In the genomic region with DNA sequence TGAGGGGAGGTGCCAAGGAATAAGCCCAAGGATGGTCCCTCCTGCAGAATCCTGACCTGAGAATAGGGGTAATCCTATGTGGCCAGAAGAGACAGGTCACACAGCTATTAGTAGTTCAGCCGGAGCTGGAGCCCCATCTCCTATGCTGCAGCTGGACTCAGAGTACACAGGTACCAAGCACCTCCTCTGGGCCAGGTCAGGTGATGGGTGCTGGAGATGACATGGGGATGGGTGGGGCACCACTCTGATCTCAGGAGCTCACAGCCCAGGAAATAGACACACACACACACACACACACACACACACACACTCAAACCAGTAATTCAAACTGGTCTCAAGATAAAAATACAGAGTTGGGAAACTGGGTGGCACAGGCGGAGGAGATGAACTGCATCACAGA, we compare ENCODE assay signal across 16 cellular contexts. TPM values are rescaled to one million over a fixed set of nuclear protein-coding genes. Genes with fewer than 3 reads are reported as not detected.
DNase-seq lines count a peak whose midpoint lies in the region; ATAC-seq, FAIRE-seq and TF ChIP-seq lines count a peak whose summit lies in the region.
"Had no signal": no experiment of that assay in that cellular context is flagged by ENCODE, and none has a peak within 500 bp of the region (broad histone marks: within the 10 kb centered on the region; RNA-seq: fewer than 3 reads in every experiment).

No MANE protein-coding gene starts in this region.

- H3K56ac ChIP-seq in H1 (replicated peaks; ENCODE audit: insufficient read length, low read depth, low read length), result no peak overlapping the region

- no peaks in the 10 kb centered on the region for H3K79me2 ChIP-seq in H1 (ENCODE audit: control insufficient read depth in 1 of 2, insufficient read depth in 2 of 2, low read length in 2 of 2)
- H3K79me2 ChIP-seq in PC-9 (ENCODE audit: low read depth), result no peaks in the 10 kb centered on the region

- H3K4me1 Mint-ChIP-seq in stimulated activated naive CD8-positive, alpha-beta T cell treated with anti-CD3 and anti-CD28 coated beads, Interleukin-15, amount 100 ng/mL, for 72 hours, result peaks cover 69% of the 10 kb centered on the region
- peaks cover 43% of the 10 kb centered on the region for H3K4me1 Mint-ChIP-seq in activated CD4-positive, alpha-beta memory T cell treated with anti-CD3 and anti-CD28 coated beads, Interleukin-2, amount 10 ng/mL, durations not matched to agents 7 days and 5 days

- H3K4me1 ChIP-seq in H1 (replicated peaks in 1 of 4; ENCODE audit: control insufficient read depth in 3 of 4, insufficient read depth in 4 of 4, low read length in 3 of 4) (peaks cover 9 to 39% (median 21%) of the 10 kb centered on the region in 4 experiments), upper lobe of right lung (peaks cover 15% of the 10 kb centered on the region), PC-9 (replicated peaks; ENCODE audit: insufficient read depth) (no peaks in the 10 kb centered on the region)

- H3K4me2 ChIP-seq in H1 (ENCODE audit: insufficient read depth in 1 of 2, low read depth in 2 of 2, low read length in 2 of 2), result 0 out of 4 replicates have a peak overlapping the region, but pooled peaks of 1 of the 2 experiments have one; percentile 13
- no peak overlapping the region for H3K4me2 ChIP-seq in PC-9

- TF ChIP-seq RAD21 in H1 (IDR thresholded peaks at IDR 0.05 in 1 of 2, conservative IDR thresholded peaks at IDR 0.05 in 1 of 2; ENCODE audit: low read depth in 2 of 2, low read length in 2 of 2), result no peak

- H4K20me1 ChIP-seq in H1 (replicated peaks in 1 of 2; ENCODE audit: control insufficient read depth in 1 of 2, insufficient read depth in 2 of 2, low read length in 2 of 2), result no peaks in the 10 kb centered on the region
- no peaks in the 10 kb centered on the region for H4K20me1 ChIP-seq in PC-9 (ENCODE audit: insufficient read depth)

- no peak overlapping the region; the same call in 1 of the 2 replicates for H2BK12ac ChIP-seq in H1 (ENCODE audit: low read depth, low read length)

- H4K8ac ChIP-seq in H1 (ENCODE audit: extremely low read depth, insufficient read depth, low read length), result no peak overlapping the region; the same call in 1 of the 2 replicates

- no peak overlapping the region for H3K18ac ChIP-seq in H1 (ENCODE audit: extremely low read depth, low read length)

- no peak for TF ChIP-seq EP300 in H1 (IDR thresholded peaks at IDR 0.05; ENCODE audit: borderline replicate concordance in 1 of 2, low read depth in 2 of 2, low read length in 2 of 2)

- no peak for FAIRE-seq in H1 (lab: Jason Lieb, UNC)
- FAIRE-seq in frontal cortex (lab: Jason Lieb, UNC), result no peak

- no peak overlapping the region for H3K27ac ChIP-seq in H1 (ENCODE audit: low read depth, low read length)
- H3K27ac ChIP-seq in upper lobe of right lung, result no peak overlapping the region
- H3K27ac ChIP-seq in PC-9, result no peak overlapping the region
- H3K27ac ChIP-seq: adrenal gland, esophagus squamous epithelium, HL-60, left ventricle myocardium inferior had no signal

- H2BK120ac ChIP-seq in H1 (replicated peaks; ENCODE audit: low read depth, low read length), result no peak overlapping the region

- no peaks in the 10 kb centered on the region for H3K27me3 Mint-ChIP-seq in stimulated activated naive CD8-positive, alpha-beta T cell treated with anti-CD3 and anti-CD28 coated beads, Interleukin-15, amount 100 ng/mL, for 72 hours
- H3K27me3 Mint-ChIP-seq in activated CD4-positive, alpha-beta memory T cell treated with anti-CD3 and anti-CD28 coated beads, Interleukin-2, amount 10 ng/mL, durations not matched to agents 7 days and 5 days, result no peaks in the 10 kb centered on the region

- H3K4me3 Mint-ChIP-seq in stimulated activated naive CD8-positive, alpha-beta T cell treated with anti-CD3 and anti-CD28 coated beads, Interleukin-15, amount 100 ng/mL, for 72 hours, result peak overlapping the region in 1 of 2 donors; percentile 34
- no peak overlapping the region for H3K4me3 Mint-ChIP-seq in activated CD4-positive, alpha-beta memory T cell treated with anti-CD3 and anti-CD28 coated beads, Interleukin-2, amount 10 ng/mL, durations not matched to agents 7 days and 5 days
- H3K4me3 Mint-ChIP-seq: B cell, naive B cell had no signal

- H3K27me3 ChIP-seq in H1 (replicated peaks in 1 of 4; ENCODE audit: control insufficient read depth in 3 of 4, extremely low read depth in 1 of 4, insufficient read depth in 3 of 4, low read length in 3 of 4) (no peaks in the 10 kb centered on the region), upper lobe of right lung (no peaks in the 10 kb centered on the region), PC-9 (ENCODE audit: insufficient read depth, low read depth) (no peaks in the 10 kb centered on the region)
- H3K27me3 ChIP-seq: adrenal gland had no signal

- no TSS peak for BruUV-seq in PC-9 (replicated peaks; lab: Mats Ljungman, UMichigan)

- H3K9ac ChIP-seq in H1 (replicated peaks in 1 of 4; ENCODE audit: extremely low read depth in 1 of 4, low read depth in 3 of 4, low read length in 3 of 4), result no peak overlapping the region

- H3K9me3 ChIP-seq in H1 (ENCODE audit: insufficient read depth in 2 of 2, low read depth in 1 of 2, low read length in 1 of 2), result no peaks in the 10 kb centered on the region
- H3K9me3 ChIP-seq in upper lobe of right lung, result no peaks in the 10 kb centered on the region
- H3K9me3 ChIP-seq in PC-9 (ENCODE audit: insufficient read depth, low read depth), result no peaks in the 10 kb centered on the region
- H3K9me3 ChIP-seq: adrenal gland, esophagus squamous epithelium, left ventricle myocardium inferior had no signal

- POLR2A ChIA-PET in activated CD4-positive, alpha-beta memory T cell treated with anti-CD3 and anti-CD28 coated beads, Interleukin-2, amount 10 ng/mL, durations not matched to agents 7 days and 5 days (lab: Charles Lee), result interaction anchor here (1.0 kb wide), 1 partner anchor 48 kb away, joined by 4 read pairs; no protein-coding TSS in a partner anchor
- POLR2A ChIA-PET in H1 (lab: Charles Lee; ENCODE audit: partially characterized antibody), result interaction anchor here (1.2 kb wide), 1 partner anchor 11 kb away, joined by 3 read pairs; no protein-coding TSS in a partner anchor
- POLR2A ChIA-PET in PC-9 (lab: Charles Lee; ENCODE audit: unreplicated experiment), result interaction anchor here (0.6 kb wide), 2 partner anchors 208 to 623 kb away, joined by 4 to 5 read pairs; no protein-coding TSS in a partner anchor

- H3K23me2 ChIP-seq in H1 (ENCODE audit: low read depth, low read length), result peaks cover 2% of the 10 kb centered on the region; the same call in 1 of the 2 replicates

- H3K9me2 ChIP-seq in PC-9 (ENCODE audit: insufficient read depth), result no peaks in the 10 kb centered on the region

- H3K4me3 ChIP-seq in H1 (ENCODE audit: extremely low read depth in 1 of 4, insufficient read depth in 2 of 4, low read depth in 3 of 4, low read length in 4 of 4), result no peak overlapping the region
- H3K4me3 ChIP-seq in upper lobe of right lung, result no peak overlapping the region
- H3K4me3 ChIP-seq in PC-9, result no peak overlapping the region
- H3K4me3 ChIP-seq: adrenal gland, esophagus squamous epithelium, left ventricle myocardium inferior had no signal

- no peaks in the 10 kb centered on the region for H3K9me3 Mint-ChIP-seq in stimulated activated naive CD8-positive, alpha-beta T cell treated with anti-CD3 and anti-CD28 coated beads, Interleukin-15, amount 100 ng/mL, for 72 hours
- H3K9me3 Mint-ChIP-seq in activated CD4-positive, alpha-beta memory T cell treated with anti-CD3 and anti-CD28 coated beads, Interleukin-2, amount 10 ng/mL, durations not matched to agents 7 days and 5 days, result peaks cover 2% of the 10 kb centered on the region

- peak overlapping the region; percentile 92; the same call in 1 of the 2 replicates for H2BK15ac ChIP-seq in H1 (ENCODE audit: low read length)

- no peak for TF ChIP-seq POLR2A in H1 (IDR thresholded peaks at IDR 0.05; ENCODE audit: control extremely low read depth in 1 of 2, low read depth in 2 of 2, low read length in 2 of 2)

- no peak overlapping the region for H3K14ac ChIP-seq in H1 (ENCODE audit: insufficient read length)

- WGBS in H1 (ENCODE audit: extremely low coverage in 1 of 2, insufficient coverage in 1 of 2, insufficient read length in 1 of 2, insufficient replicate concordance in 2 of 2, low coverage in 1 of 2, low lambda C conversion rate in 2 of 2, missing lambda C conversion rate in 1 of 2), 2 experiments, result 90% methylated on average over 2 of the region's 2 CpGs; no CpG with 5 or more reads in 1 of the 2 experiments

- peak; percentile 31 for ATAC-seq in stimulated activated naive CD8-positive, alpha-beta T cell treated with anti-CD3 and anti-CD28 coated beads, Interleukin-15, amount 100 ng/mL, for 72 hours
- no peak for ATAC-seq in stimulated activated naive CD8-positive, alpha-beta T cell treated with anti-CD3 and anti-CD28 coated beads, Interleukin-15, Interleukin-2, amounts not matched to agents 100 U/mL and 50 U/mL, for 24 hours
- ATAC-seq in upper lobe of right lung, result no peak

- H3K23ac ChIP-seq in H1 (ENCODE audit: insufficient read length), result no peak overlapping the region

- H2AK5ac ChIP-seq in H1 (ENCODE audit: low read depth, low read length), result 0 out of 2 replicates have a peak overlapping the region, but pooled peaks have one; percentile 13

- no peaks in the 10 kb centered on the region for H3K36me3 Mint-ChIP-seq in activated CD4-positive, alpha-beta memory T cell treated with anti-CD3 and anti-CD28 coated beads, Interleukin-2, amount 10 ng/mL, durations not matched to agents 7 days and 5 days (ENCODE audit: low read depth)
- H3K36me3 Mint-ChIP-seq: naive B cell had no signal

- no peak overlapping the region for H2AFZ ChIP-seq in H1 (ENCODE audit: low read length)
- no peak overlapping the region for H2AFZ ChIP-seq in PC-9

- DNase-seq in stimulated activated naive CD8-positive, alpha-beta T cell treated with anti-CD3 and anti-CD28 coated beads, Interleukin-15, amount 100 ng/mL, for 72 hours, result no peak
- no peak for DNase-seq in stimulated activated naive CD8-positive, alpha-beta T cell treated with anti-CD3 and anti-CD28 coated beads, Interleukin-15, Interleukin-2, amounts not matched to agents 100 U/mL and 50 U/mL, for 24 hours
- peak; percentile 59 for DNase-seq in activated CD4-positive, alpha-beta memory T cell treated with anti-CD3 and anti-CD28 coated beads, Interleukin-2, amount 10 ng/mL, durations not matched to agents 7 days and 5 days
- DNase-seq in H1 (ENCODE audit: low read depth in 1 of 2, low spot score in 2 of 2) (no peak), upper lobe of right lung (peak; percentile 22), frontal cortex (ENCODE audit: low spot score in 2 of 2) (no peak), DMS 273 (lab: John Stamatoyannopoulos, UW; ENCODE audit: unreplicated experiment) (no peak), PC-9 (no peak)
- DNase-seq: esophagus squamous epithelium, KBM-7, left ventricle myocardium inferior, naive B cell, NCI-H1417 treated with DMSO at 0.1 percent for 48 hours had no signal

- CTCF ChIA-PET in activated CD4-positive, alpha-beta memory T cell treated with anti-CD3 and anti-CD28 coated beads, Interleukin-2, amount 10 ng/mL, durations not matched to agents 7 days and 5 days (lab: Charles Lee), result interaction anchor here (1.0 kb wide), 1 partner anchor 26 kb away, joined by 4 read pairs; no protein-coding TSS in a partner anchor
- CTCF ChIA-PET in H1 (lab: Charles Lee; ENCODE audit: partially characterized antibody) (interaction anchor here (0.6 to 1.3 kb wide), 3 partner anchors 15 to 296 kb away, joined by 3 read pairs; no protein-coding TSS in a partner anchor), PC-9 (lab: Charles Lee) (no interaction called here)

- no peaks in the 10 kb centered on the region for H3K79me1 ChIP-seq in H1 (ENCODE audit: low read depth, low read length)

- H3K36me3 ChIP-seq in H1 (ENCODE audit: control insufficient read depth in 2 of 4, insufficient read depth in 4 of 4, low read length in 3 of 4), result no peaks in the 10 kb centered on the region
- no peaks in the 10 kb centered on the region for H3K36me3 ChIP-seq in upper lobe of right lung
- no peaks in the 10 kb centered on the region for H3K36me3 ChIP-seq in PC-9 (ENCODE audit: low read depth)
- H3K36me3 ChIP-seq: adrenal gland, esophagus squamous epithelium, left ventricle myocardium inferior had no signal

- no peak overlapping the region for H4K91ac ChIP-seq in H1 (replicated peaks; ENCODE audit: insufficient read length, low read length)

- H2BK5ac ChIP-seq in H1 (ENCODE audit: low read depth, low read length), result peak overlapping the region; percentile 24; the same call in 1 of the 2 replicates

- H3K27ac Mint-ChIP-seq in stimulated activated naive CD8-positive, alpha-beta T cell treated with anti-CD3 and anti-CD28 coated beads, Interleukin-15, amount 100 ng/mL, for 72 hours, result no peak overlapping the region
- peak overlapping the region; percentile 63 for H3K27ac Mint-ChIP-seq in activated CD4-positive, alpha-beta memory T cell treated with anti-CD3 and anti-CD28 coated beads, Interleukin-2, amount 10 ng/mL, durations not matched to agents 7 days and 5 days
- H3K27ac Mint-ChIP-seq: B cell had no signal

- H4K5ac ChIP-seq in H1 (ENCODE audit: insufficient read length, low read depth, low read length), result no peak overlapping the region

- intact Hi-C loops in upper lobe of right lung (cut with DNase I), result no loop called here
- intact Hi-C loops in PC-9 (cut with micrococcal nuclease; ENCODE audit: unreplicated experiment), result no loop called here

- no peak overlapping the region for H3K4ac ChIP-seq in H1 (replicated peaks; ENCODE audit: insufficient read length, low read depth, low read length)

- TF ChIP-seq CTCF in H1 (IDR thresholded peaks at IDR 0.05; ENCODE audit: control extremely low read depth in 1 of 3, insufficient read depth in 1 of 3, low read depth in 1 of 3, low read length in 3 of 3), result no peak
- no peak for TF ChIP-seq CTCF in upper lobe of right lung (IDR thresholded peaks at IDR 0.05)
- TF ChIP-seq CTCF in PC-9 (conservative IDR thresholded peaks at IDR 0.05), result no peak

- H2BK20ac ChIP-seq in H1 (ENCODE audit: low read length), result peak overlapping the region; percentile 55; the same call in 1 of the 2 replicates

- H3F3A ChIP-seq in PC-9 (ENCODE audit: insufficient read depth, low read depth), result no peaks in the 10 kb centered on the region

RNA-seq across cellular contexts. Expression of gene SSBP3, which starts 54.2 kb away (rescaled TPM):
- 10 to 100 TPM; 90.0 TPM for total RNA-seq in activated CD4-positive, alpha-beta memory T cell treated with anti-CD3 and anti-CD28 coated beads, Interleukin-2, amount 10 ng/mL, durations not matched to agents 7 days and 5 days
- total RNA-seq in H1 (2021; fragmentation: NEBNext Ultra II Directional; extraction: Animal tissue kit (Norgen Biotek cat#: 25700)), result 133 and 134 TPM in 2 replicates
- 99.7 and 126 TPM in 2 replicates for polyA plus RNA-seq in H1 (2011; rRNA removed)
- 76.0 TPM for polyA plus RNA-seq in H1 (2011; cell fraction: cytosol; rRNA removed)
- 114 TPM for polyA plus RNA-seq in H1 (2011; cell fraction: nucleus; rRNA removed)
- polyA plus RNA-seq in H1 (2012, experiment 1 of 2), result 108 to 113 TPM (median 112 TPM) in 4 replicates
- polyA plus RNA-seq in H1 (2012, experiment 2 of 2), result 86.8 TPM
- polyA plus RNA-seq in H1 (2013, experiment 1 of 2), result 131 TPM
- polyA plus RNA-seq in H1 (2013, experiment 2 of 2), result 128 TPM
- polyA minus RNA-seq in H1 (2011; rRNA and poly(A)+ RNA removed), result 35.3 and 44.7 TPM in 2 replicates
- 39.1 TPM for polyA minus RNA-seq in H1 (2011; cell fraction: cytosol; rRNA and poly(A)+ RNA removed)
- 26.8 TPM for polyA minus RNA-seq in H1 (2011; cell fraction: nucleus; rRNA and poly(A)+ RNA removed)
- total RNA-seq in upper lobe of right lung (40.4 TPM), frontal cortex (39.1 TPM), PC-9 (2021) (26.2 and 26.5 TPM in 2 replicates)

Comparison
In these comparisons a context has a peak if more than half of its experiments do, and no peak if none do; other contexts are left out.
1. DNase-seq: peak in activated CD4-positive, alpha-beta memory T cell treated with anti-CD3 and anti-CD28 coated beads, Interleukin-2, amount 10 ng/mL, durations not matched to agents 7 days and 5 days (single experiment) and upper lobe of right lung (single experiment); none in stimulated activated naive CD8-positive, alpha-beta T cell treated with anti-CD3 and anti-CD28 coated beads, Interleukin-15, amount 100 ng/mL, for 72 hours (0 of 2), stimulated activated naive CD8-positive, alpha-beta T cell treated with anti-CD3 and anti-CD28 coated beads, Interleukin-15, Interleukin-2, amounts not matched to agents 100 U/mL and 50 U/mL, for 24 hours (single experiment), H1 (0 of 2), frontal cortex (0 of 2), DMS 273 (single experiment) and PC-9 (0 of 2).